17 cellular contexts compared by ENCODE assay signal in genomic region chr1:78143673-78144072, GRCh38.
DNase-seq lines count a peak whose midpoint lies in the region; ATAC-seq and FAIRE-seq lines count a peak whose summit lies in the region.
"Had no signal": no experiment of that assay in that cellular context is flagged by ENCODE, and none has a peak within 500 bp of the region (broad histone marks: within the 10 kb centered on the region; RNA-seq: fewer than 3 reads in every experiment).

No MANE protein-coding gene starts in this region.

- no peaks in the 10 kb centered on the region for H3K27me3 ChIP-seq in small intestine (ENCODE audit: control insufficient read depth in 2 of 2, insufficient read depth in 2 of 2, low read length in 2 of 2)
- H3K27me3 ChIP-seq: gastrocnemius medialis, MG63, transverse colon had no signal

- no peaks in the 10 kb centered on the region for H3K36me3 ChIP-seq in small intestine (ENCODE audit: control insufficient read depth in 2 of 2, insufficient read depth in 2 of 2, low read length in 2 of 2)
- H3K36me3 ChIP-seq: gastrocnemius medialis, MG63, transverse colon had no signal

- H3K27ac ChIP-seq in small intestine (ENCODE audit: low read depth in 1 of 2, low read length in 1 of 2), result peak overlapping the region in 1 of 2 donors; percentile 32
- H3K27ac ChIP-seq: gastrocnemius medialis had no signal

- ATAC-seq in GM21737 (IDR thresholded peaks at IDR 0.05; ENCODE audit: unreplicated experiment) (peak; percentile 12), naive B cell (ENCODE audit: low read depth in 2 of 2) (no peak), HG03280 (IDR thresholded peaks at IDR 0.05; ENCODE audit: unreplicated experiment) (no peak)
- ATAC-seq in activated T-helper 17 cell treated with anti-CD3 and anti-CD28 coated beads, Interleukin-2, amount 50 U/mL, for 72 hours (replicated peaks), result no peak
- ATAC-seq: gastrocnemius medialis, GM23338 had no signal

- H3K9me3 Mint-ChIP-seq in activated T-helper 17 cell treated with anti-CD3 and anti-CD28 coated beads, Interleukin-2, amount 50 U/mL, for 72 hours, result no peaks in the 10 kb centered on the region
- H3K9me3 Mint-ChIP-seq in naive B cell, result peaks cover 0 to 2% (median 0%) of the 10 kb centered on the region in 7 donors
- H3K9me3 Mint-ChIP-seq: GM23338 had no signal

- H3K4me3 ChIP-seq in small intestine (ENCODE audit: low read depth in 1 of 2, low read length in 2 of 2), result no peak overlapping the region
- H3K4me3 ChIP-seq: gastrocnemius medialis, GM23338, MG63 had no signal

- H3K27ac Mint-ChIP-seq in activated T-helper 17 cell treated with anti-CD3 and anti-CD28 coated beads, Interleukin-2, amount 50 U/mL, for 72 hours, result peak overlapping the region; percentile 34
- peak overlapping the region in 5 of 6 donors; percentile 79 to 96 (median 91) for H3K27ac Mint-ChIP-seq in naive B cell
- H3K27ac Mint-ChIP-seq: GM23338, nephron progenitor cell had no signal

- peaks cover 0 to 13% of the 10 kb centered on the region in 2 donors for H3K4me1 ChIP-seq in small intestine (ENCODE audit: control insufficient read depth in 2 of 2, insufficient read depth in 1 of 2, low read depth in 1 of 2, low read length in 1 of 2)
- H3K4me1 ChIP-seq: gastrocnemius medialis had no signal

- no peak for FAIRE-seq in small intestine (lab: Jason Lieb, UNC)
- FAIRE-seq: astrocyte had no signal

- H3K9me3 ChIP-seq in small intestine (ENCODE audit: control insufficient read depth, low read depth), result no peaks in the 10 kb centered on the region
- H3K9me3 ChIP-seq: gastrocnemius medialis, MG63, transverse colon had no signal

- peak overlapping the region; percentile 68 for H3K4me3 Mint-ChIP-seq in activated T-helper 17 cell treated with anti-CD3 and anti-CD28 coated beads, Interleukin-2, amount 50 U/mL, for 72 hours
- peak overlapping the region in 4 of 8 donors; percentile 65 to 87 (median 76) for H3K4me3 Mint-ChIP-seq in naive B cell
- H3K4me3 Mint-ChIP-seq: GM23338, nephron progenitor cell had no signal

- 67 to 82% (median 71%) methylated on average over 2 of the region's 2 CpGs for WGBS in small intestine, 3 donors

- DNase-seq in DMS53 treated with DMSO at 0.1 percent for 48 hours (lab: John Stamatoyannopoulos, UW; ENCODE audit: unreplicated experiment) (peak; percentile 80), naive B cell (no peak), iPS-NIHi7 (ENCODE audit: extremely low spot score) (no peak), NCI-H2227 treated with DMSO at 0.1 percent for 48 hours (lab: John Stamatoyannopoulos, UW) (no peak), small intestine (no peak)
- DNase-seq: activated CD8-positive, alpha-beta memory T cell treated with anti-CD3 and anti-CD28 coated beads, Interleukin-2, amount 50 U/mL, for 48 hours; gastrocnemius medialis; islet precursor cell; MG63; nephron progenitor cell; T-helper 9 cell; transverse colon had no signal

- H3K36me3 Mint-ChIP-seq in activated T-helper 17 cell treated with anti-CD3 and anti-CD28 coated beads, Interleukin-2, amount 50 U/mL, for 72 hours (ENCODE audit: low read depth), result no peaks in the 10 kb centered on the region
- H3K36me3 Mint-ChIP-seq in naive B cell, result peaks cover 0 to 9% of the 10 kb centered on the region in 2 donors

- peaks cover 13% of the 10 kb centered on the region for H3K27me3 Mint-ChIP-seq in activated T-helper 17 cell treated with anti-CD3 and anti-CD28 coated beads, Interleukin-2, amount 50 U/mL, for 72 hours
- peaks cover 0 to 13% (median 11%) of the 10 kb centered on the region in 3 donors for H3K27me3 Mint-ChIP-seq in naive B cell

- peaks cover 5% of the 10 kb centered on the region for H3K4me1 Mint-ChIP-seq in activated T-helper 17 cell treated with anti-CD3 and anti-CD28 coated beads, Interleukin-2, amount 50 U/mL, for 72 hours
- H3K4me1 Mint-ChIP-seq in naive B cell, result peaks cover 17 to 28% (median 21%) of the 10 kb centered on the region in 3 donors
- H3K4me1 Mint-ChIP-seq: GM23338 had no signal
